8 cellular contexts compared by ENCODE assay signal in genomic region chr6:136783495-136784270, GRCh38.
A peak's percentile ranks its signal among the peaks of the same experiment; 100 is the strongest.
DNase-seq lines count a peak whose midpoint lies in the region; ATAC-seq lines count a peak whose summit lies in the region.

No MANE protein-coding gene starts in this region.

- peaks cover 79% of the 10 kb centered on the region for H3K4me1 Mint-ChIP-seq in activated naive CD4-positive, alpha-beta T cell treated with anti-CD3 and anti-CD28 coated beads, Interleukin-2, amount 10 ng/mL, durations not matched to agents 7 days and 5 days
- peaks cover 66% of the 10 kb centered on the region for H3K4me1 Mint-ChIP-seq in T-helper 2 cell treated with Interferon-gamma antibody and Interleukin-4, amounts not matched to agents 5 μg/mL and 100 μg/mL, for 36 hours (ENCODE audit: low read depth)

- peak overlapping the region; percentile 52 for H3K4me3 Mint-ChIP-seq in activated naive CD4-positive, alpha-beta T cell treated with anti-CD3 and anti-CD28 coated beads, Interleukin-2, amount 10 ng/mL, durations not matched to agents 7 days and 5 days
- peak overlapping the region; percentile 77 for H3K4me3 Mint-ChIP-seq in T-helper 2 cell treated with Interferon-gamma antibody and Interleukin-4, amounts not matched to agents 5 μg/mL and 100 μg/mL, for 36 hours

- H3K36me3 Mint-ChIP-seq in activated naive CD4-positive, alpha-beta T cell treated with anti-CD3 and anti-CD28 coated beads, Interleukin-2, amount 10 ng/mL, durations not matched to agents 7 days and 5 days: peaks cover 56% of the 10 kb centered on the region
- peaks cover 46% of the 10 kb centered on the region for H3K36me3 Mint-ChIP-seq in T-helper 2 cell treated with Interferon-gamma antibody and Interleukin-4, amounts not matched to agents 5 μg/mL and 100 μg/mL, for 36 hours (ENCODE audit: low read depth)

- H3K9me3 Mint-ChIP-seq in activated naive CD4-positive, alpha-beta T cell treated with anti-CD3 and anti-CD28 coated beads, Interleukin-2, amount 10 ng/mL, durations not matched to agents 7 days and 5 days: peaks cover 3% of the 10 kb centered on the region
- peaks cover 3% of the 10 kb centered on the region for H3K9me3 Mint-ChIP-seq in T-helper 2 cell treated with Interferon-gamma antibody and Interleukin-4, amounts not matched to agents 5 μg/mL and 100 μg/mL, for 36 hours

- peak; percentile 61 for ATAC-seq in HG03095 (IDR thresholded peaks at IDR 0.05; ENCODE audit: unreplicated experiment)

- CTCF ChIA-PET in activated naive CD4-positive, alpha-beta T cell treated with anti-CD3 and anti-CD28 coated beads, Interleukin-2, amount 10 ng/mL, durations not matched to agents 7 days and 5 days (lab: Charles Lee): interaction anchor here (1.0 to 9.6 kb wide), 3 partner anchors 9 to 139 kb away, joined by 3 to 426 read pairs (median 10); partner anchors contain the start of gene MAP3K5

- H3K27ac Mint-ChIP-seq in activated naive CD4-positive, alpha-beta T cell treated with anti-CD3 and anti-CD28 coated beads, Interleukin-2, amount 10 ng/mL, durations not matched to agents 7 days and 5 days: peak overlapping the region; percentile 62
- peak overlapping the region; percentile 80 for H3K27ac Mint-ChIP-seq in T-helper 2 cell treated with Interferon-gamma antibody and Interleukin-4, amounts not matched to agents 5 μg/mL and 100 μg/mL, for 36 hours

- H3K27me3 Mint-ChIP-seq in activated naive CD4-positive, alpha-beta T cell treated with anti-CD3 and anti-CD28 coated beads, Interleukin-2, amount 10 ng/mL, durations not matched to agents 7 days and 5 days: no peaks in the 10 kb centered on the region
- no peaks in the 10 kb centered on the region for H3K27me3 Mint-ChIP-seq in T-helper 2 cell treated with Interferon-gamma antibody and Interleukin-4, amounts not matched to agents 5 μg/mL and 100 μg/mL, for 36 hours (ENCODE audit: low read depth)

- DNase-seq in activated naive CD4-positive, alpha-beta T cell treated with anti-CD3 and anti-CD28 coated beads, Interleukin-2, amount 10 ng/mL, durations not matched to agents 7 days and 5 days: no peak
- DNase-seq in activated naive CD4-positive, alpha-beta T cell (lab: John Stamatoyannopoulos, UW): no peak
- DNase-seq in T-helper 2 cell treated with Interferon-gamma antibody and Interleukin-4, amounts not matched to agents 5 μg/mL and 100 μg/mL, for 36 hours (ENCODE audit: low spot score): no peak
- DNase-seq in medulla oblongata (ENCODE audit: extremely low spot score) (peak; percentile 82), NCI-H187 treated with DMSO at 0.1 percent for 48 hours (lab: John Stamatoyannopoulos, UW) (no peak), DMS114 treated with DMSO at 0.1 percent for 48 hours (lab: John Stamatoyannopoulos, UW; ENCODE audit: unreplicated experiment) (no peak), activated gamma-delta T cell (lab: John Stamatoyannopoulos, UW) (no peak)
